In the genomic region with DNA sequence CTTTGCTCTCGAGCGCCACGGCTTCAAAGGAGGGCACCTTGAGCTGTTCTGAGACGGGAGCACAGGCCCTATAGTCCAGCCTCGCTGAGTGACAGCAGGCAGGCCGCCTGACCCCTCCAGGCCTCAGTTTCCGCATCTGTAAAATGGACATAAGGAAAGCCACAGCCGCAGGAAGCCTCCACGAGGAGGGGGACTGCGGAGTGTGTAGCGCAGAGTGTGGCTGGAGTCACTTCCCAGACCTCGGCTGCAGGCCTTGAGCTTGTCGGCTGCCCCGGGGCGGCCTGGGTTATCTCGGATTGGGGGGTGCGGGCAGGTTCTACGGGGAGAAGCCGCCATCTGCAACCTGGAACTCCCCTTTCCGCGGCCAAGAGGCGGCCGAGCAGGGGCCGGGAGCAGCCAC, we compare ENCODE assay signal across 17 cellular contexts. TPM values are rescaled to one million over a fixed set of nuclear protein-coding genes. Genes with fewer than 3 reads are reported as not detected.
DNase-seq lines count a peak whose midpoint lies in the region; ATAC-seq, FAIRE-seq and TF ChIP-seq lines count a peak whose summit lies in the region.
"Had no signal": no experiment of that assay in that cellular context is flagged by ENCODE, and none has a peak within 500 bp of the region (broad histone marks: within the 10 kb centered on the region; RNA-seq: fewer than 3 reads in every experiment).

No MANE protein-coding gene starts in this region.

- DNase-seq in Caco-2 (no peak), OCI-M1 (lab: John Stamatoyannopoulos, UW) (peak; percentile 73), H1 (ENCODE audit: low read depth in 1 of 2, low spot score in 2 of 2) (no peak), spleen (no peak), omental fat pad (ENCODE audit: low spot score) (no peak), NCI-H1930 (lab: John Stamatoyannopoulos, UW) (no peak), GF-D8 (lab: John Stamatoyannopoulos, UW) (no peak)
- DNase-seq: ACHN; BE2C; C1 segment of cervical spinal cord; CD4-positive, CD25-positive, alpha-beta regulatory T cell; DMS153; DMS79; GDM1; GOT3 had no signal

- H3K23me2 ChIP-seq in H1 (ENCODE audit: low read depth, low read length) = no peaks in the 10 kb centered on the region

- peaks cover 0 to 1% of the 10 kb centered on the region in 2 experiments for H4K20me1 ChIP-seq in H1 (replicated peaks in 1 of 2; ENCODE audit: control insufficient read depth in 1 of 2, insufficient read depth in 2 of 2, low read length in 2 of 2)

- H3K27ac ChIP-seq in H1 (ENCODE audit: low read depth, low read length) (no peak overlapping the region), spleen (peak overlapping the region in 5 of 8 donors; percentile 38 to 69 (median 62))

- TF ChIP-seq RAD21 in H1 (IDR thresholded peaks at IDR 0.05 in 1 of 2, conservative IDR thresholded peaks at IDR 0.05 in 1 of 2; ENCODE audit: low read depth in 2 of 2, low read length in 2 of 2) = no peak

- no peaks in the 10 kb centered on the region for H3K9me3 Mint-ChIP-seq in Caco-2 (ENCODE audit: unreplicated experiment)
- H3K9me3 Mint-ChIP-seq: H9 had no signal

- H2BK120ac ChIP-seq in H1 (replicated peaks; ENCODE audit: low read depth, low read length) = no peak overlapping the region

- H2AK5ac ChIP-seq in H1 (ENCODE audit: low read depth, low read length) = no peak overlapping the region

- H3K79me2 ChIP-seq in H1 (ENCODE audit: control insufficient read depth in 1 of 2, insufficient read depth in 2 of 2, low read length in 2 of 2) = no peaks in the 10 kb centered on the region

- peak overlapping the region; percentile 91 for H4K91ac ChIP-seq in H1 (replicated peaks; ENCODE audit: insufficient read length, low read length)

- peaks cover 61% of the 10 kb centered on the region for H3K4me1 ChIP-seq in Caco-2
- no peaks in the 10 kb centered on the region for H3K4me1 ChIP-seq in H1 (replicated peaks in 1 of 4; ENCODE audit: control insufficient read depth in 3 of 4, insufficient read depth in 4 of 4, low read length in 3 of 4)
- peaks cover 6 to 70% (median 21%) of the 10 kb centered on the region in 6 donors for H3K4me1 ChIP-seq in spleen

- no peak overlapping the region for H2BK20ac ChIP-seq in H1 (ENCODE audit: low read length)

- no peak overlapping the region for H2AFZ ChIP-seq in H1 (ENCODE audit: low read length)

- H3K27me3 ChIP-seq in Caco-2 (replicated peaks; ENCODE audit: control insufficient read depth, insufficient read depth, low read length) = no peaks in the 10 kb centered on the region
- no peaks in the 10 kb centered on the region for H3K27me3 ChIP-seq in H1 (replicated peaks in 1 of 4; ENCODE audit: control insufficient read depth in 3 of 4, extremely low read depth in 1 of 4, insufficient read depth in 3 of 4, low read length in 3 of 4)
- no peaks in the 10 kb centered on the region for H3K27me3 ChIP-seq in spleen (replicated peaks in 1 of 7)
- H3K27me3 ChIP-seq: BE2C had no signal

- no TSS peak for BruUV-seq in Caco-2 (replicated peaks; lab: Mats Ljungman, UMichigan)

- no peak for TF ChIP-seq EP300 in H1 (IDR thresholded peaks at IDR 0.05; ENCODE audit: borderline replicate concordance in 1 of 2, low read depth in 2 of 2, low read length in 2 of 2)

- H4K5ac ChIP-seq in H1 (ENCODE audit: insufficient read length, low read depth, low read length) = no peak overlapping the region

- H3K18ac ChIP-seq in H1 (ENCODE audit: extremely low read depth, low read length) = no peak overlapping the region; the same call in 1 of the 2 replicates

- H4K8ac ChIP-seq in H1 (ENCODE audit: extremely low read depth, insufficient read depth, low read length) = peak overlapping the region; percentile 51; the same call in 1 of the 2 replicates

- intact Hi-C loops in Caco-2 (cut with micrococcal nuclease; ENCODE audit: unreplicated experiment) = no loop called here
- intact Hi-C loops in spleen (cut with DNase I; ENCODE audit: low total_unique reads) = no loop called here

- H3K9ac ChIP-seq in H1 (replicated peaks in 1 of 4; ENCODE audit: extremely low read depth in 1 of 4, low read depth in 3 of 4, low read length in 3 of 4) = no peak overlapping the region

- no peaks in the 10 kb centered on the region; the same call in 1 of the 2 replicates for H3K36me3 ChIP-seq in Caco-2 (ENCODE audit: control insufficient read depth, insufficient read depth, low read length)
- no peaks in the 10 kb centered on the region for H3K36me3 ChIP-seq in H1 (ENCODE audit: control insufficient read depth in 2 of 4, insufficient read depth in 4 of 4, low read length in 3 of 4)
- peaks cover 0 to 82% (median 14%) of the 10 kb centered on the region in 6 donors for H3K36me3 ChIP-seq in spleen
- H3K36me3 ChIP-seq: BE2C had no signal

- H3K36me3 Mint-ChIP-seq in Caco-2 (ENCODE audit: insufficient read depth, unreplicated experiment) = peaks cover 30% of the 10 kb centered on the region
- H3K36me3 Mint-ChIP-seq: CD4-positive, CD25-positive, alpha-beta regulatory T cell had no signal

- H3K23ac ChIP-seq in H1 (ENCODE audit: insufficient read length) = no peak overlapping the region

- H2BK15ac ChIP-seq in H1 (ENCODE audit: low read length) = no peak overlapping the region

- H3K79me1 ChIP-seq in H1 (ENCODE audit: low read depth, low read length) = no peaks in the 10 kb centered on the region

- no peaks in the 10 kb centered on the region for H3K27me3 Mint-ChIP-seq in Caco-2 (ENCODE audit: insufficient read depth, unreplicated experiment)
- H3K27me3 Mint-ChIP-seq: CD4-positive, CD25-positive, alpha-beta regulatory T cell had no signal

- TF ChIP-seq CTCF in Caco-2 (IDR thresholded peaks at IDR 0.05; ENCODE audit: insufficient read depth in 1 of 2, low read depth in 1 of 2, low read length in 1 of 2, severe bottlenecking in 1 of 2, unreplicated experiment in 1 of 2) = no peak
- TF ChIP-seq CTCF in H1 (IDR thresholded peaks at IDR 0.05; ENCODE audit: control extremely low read depth in 1 of 3, insufficient read depth in 1 of 3, low read depth in 1 of 3, low read length in 3 of 3) = no peak
- no peak for TF ChIP-seq CTCF in spleen (IDR thresholded peaks at IDR 0.05 in 8 of 11, conservative IDR thresholded peaks at IDR 0.05 in 3 of 11)
- TF ChIP-seq CTCF in omental fat pad (IDR thresholded peaks at IDR 0.05) = no peak

- H3K56ac ChIP-seq in H1 (replicated peaks; ENCODE audit: insufficient read length, low read depth, low read length) = no peak overlapping the region

- TF ChIP-seq POLR2A in H1 (IDR thresholded peaks at IDR 0.05; ENCODE audit: control extremely low read depth in 1 of 2, low read depth in 2 of 2, low read length in 2 of 2) (no peak), spleen (IDR thresholded peaks at IDR 0.05) (no peak)

- peaks cover 14% of the 10 kb centered on the region for H3K4me1 Mint-ChIP-seq in Caco-2 (ENCODE audit: low read depth, unreplicated experiment)
- H3K4me1 Mint-ChIP-seq: CD4-positive, CD25-positive, alpha-beta regulatory T cell had no signal

- H3K4ac ChIP-seq in H1 (replicated peaks; ENCODE audit: insufficient read length, low read depth, low read length) = no peak overlapping the region

- POLR2A ChIA-PET in Caco-2 (lab: Charles Lee) = no interaction called here
- POLR2A ChIA-PET in H1 (lab: Charles Lee; ENCODE audit: partially characterized antibody) = interaction anchor here (1.4 to 1.5 kb wide), 2 partner anchors 22 to 32 kb away, joined by 4 read pairs; no protein-coding TSS in a partner anchor

- no peak overlapping the region for H3K4me3 ChIP-seq in Caco-2 (ENCODE audit: low read depth, low read length)
- H3K4me3 ChIP-seq in H1 (ENCODE audit: extremely low read depth in 1 of 4, insufficient read depth in 2 of 4, low read depth in 3 of 4, low read length in 4 of 4) = no peak overlapping the region
- peak overlapping the region in 1 of 8 donors; percentile 17 for H3K4me3 ChIP-seq in spleen

- CTCF ChIA-PET in Caco-2 (lab: Charles Lee) (interaction anchor here (0.7 kb wide), 1 partner anchor 15 kb away, joined by 4 read pairs; no protein-coding TSS in a partner anchor), H1 (lab: Charles Lee; ENCODE audit: partially characterized antibody) (interaction anchor here (0.6 to 3.3 kb wide), 11 partner anchors 11 to 819 kb away, joined by 3 to 22 read pairs (median 3); no protein-coding TSS in a partner anchor)

- H2BK12ac ChIP-seq in H1 (ENCODE audit: low read depth, low read length) = no peak overlapping the region

- H3K4me3 Mint-ChIP-seq in Caco-2 (ENCODE audit: unreplicated experiment) = no peak overlapping the region
- H3K4me3 Mint-ChIP-seq: CD4-positive, CD25-positive, alpha-beta regulatory T cell; H9 had no signal

- ATAC-seq in omental fat pad (ENCODE audit: low FRiP score) = no peak

- no peak overlapping the region for H3K14ac ChIP-seq in H1 (ENCODE audit: insufficient read length)

- no peak overlapping the region for H2BK5ac ChIP-seq in H1 (ENCODE audit: low read depth, low read length)

- FAIRE-seq in H1 (lab: Jason Lieb, UNC) = no peak
- FAIRE-seq: A204.1 had no signal

- no peak overlapping the region for H3K4me2 ChIP-seq in H1 (ENCODE audit: insufficient read depth in 1 of 2, low read depth in 2 of 2, low read length in 2 of 2)

- 85% methylated on average over 21 of the region's 24 CpGs; no CpG with 5 or more reads in 1 of the 2 experiments for WGBS in H1 (ENCODE audit: extremely low coverage in 1 of 2, insufficient coverage in 1 of 2, insufficient read length in 1 of 2, insufficient replicate concordance in 2 of 2, low coverage in 1 of 2, low lambda C conversion rate in 2 of 2, missing lambda C conversion rate in 1 of 2), 2 experiments
- WGBS in spleen, 5 donors = 77 to 91% (median 86%) methylated on average over 12 to 24 of the region's 24 CpGs

- H3K9me3 ChIP-seq in Caco-2 (no peaks in the 10 kb centered on the region), H1 (ENCODE audit: insufficient read depth in 2 of 2, low read depth in 1 of 2, low read length in 1 of 2) (no peaks in the 10 kb centered on the region), spleen (no peaks in the 10 kb centered on the region)
- H3K9me3 ChIP-seq: BE2C had no signal

- peak overlapping the region; percentile 57 for H3K27ac Mint-ChIP-seq in Caco-2 (ENCODE audit: unreplicated experiment)
- H3K27ac Mint-ChIP-seq: CD4-positive, CD25-positive, alpha-beta regulatory T cell; H9 had no signal

TF ChIP-seq in H1, 55 proteins besides CTCF, POLR2A, EP300 and RAD21 (continues in another document):
- no peak for TF ChIP-seq PHF8 (conservative IDR thresholded peaks at IDR 0.05; ENCODE audit: low read depth, low read length)

RNA-seq across cellular contexts. Expression of a gene that starts 40.8 kb away (rescaled TPM):
- total RNA-seq in Caco-2 (2022) (24.1 and 25.9 TPM in 2 replicates), spleen (10 to 100 TPM in 4 of 7 donors, 1 to 10 TPM in 3; 4.5 to 25.3 (median 16.2) TPM), omental fat pad (1 to 10 TPM in 2 of 4 donors, under 1 TPM in 2; 0.50 to 4.0 (median 1.3) TPM)
- total RNA-seq in H1 (2021; fragmentation: NEBNext Ultra II Directional; extraction: Animal tissue kit (Norgen Biotek cat#: 25700)) = 3.4 and 4.8 TPM in 2 replicates
- polyA plus RNA-seq in H1 (2011; rRNA removed) (0.74 and 1.4 TPM in 2 replicates), spleen (10 to 100 TPM in 1 of 3 donors, 1 to 10 TPM in 2; 2.3 to 10.2 (median 2.8) TPM)
- 1.1 TPM for polyA plus RNA-seq in H1 (2011; cell fraction: cytosol; rRNA removed)
- polyA plus RNA-seq in H1 (2011; cell fraction: nucleus; rRNA removed) = 3.6 TPM
- polyA plus RNA-seq in H1 (2012, experiment 1 of 2) = 1.5 to 3.3 TPM (median 1.9 TPM) in 4 replicates
- 1.00 TPM for polyA plus RNA-seq in H1 (2012, experiment 2 of 2)
- 3.1 TPM for polyA plus RNA-seq in H1 (2013, experiment 1 of 2)
- 2.9 TPM for polyA plus RNA-seq in H1 (2013, experiment 2 of 2)
- polyA minus RNA-seq in H1 (2011; rRNA and poly(A)+ RNA removed) = 0.29 and 0.57 TPM in 2 replicates
- 2.8 TPM for polyA minus RNA-seq in H1 (2011; cell fraction: cytosol; rRNA and poly(A)+ RNA removed)
- polyA minus RNA-seq in H1 (2011; cell fraction: nucleus; rRNA and poly(A)+ RNA removed) = 3.3 TPM
